In the genomic region with DNA sequence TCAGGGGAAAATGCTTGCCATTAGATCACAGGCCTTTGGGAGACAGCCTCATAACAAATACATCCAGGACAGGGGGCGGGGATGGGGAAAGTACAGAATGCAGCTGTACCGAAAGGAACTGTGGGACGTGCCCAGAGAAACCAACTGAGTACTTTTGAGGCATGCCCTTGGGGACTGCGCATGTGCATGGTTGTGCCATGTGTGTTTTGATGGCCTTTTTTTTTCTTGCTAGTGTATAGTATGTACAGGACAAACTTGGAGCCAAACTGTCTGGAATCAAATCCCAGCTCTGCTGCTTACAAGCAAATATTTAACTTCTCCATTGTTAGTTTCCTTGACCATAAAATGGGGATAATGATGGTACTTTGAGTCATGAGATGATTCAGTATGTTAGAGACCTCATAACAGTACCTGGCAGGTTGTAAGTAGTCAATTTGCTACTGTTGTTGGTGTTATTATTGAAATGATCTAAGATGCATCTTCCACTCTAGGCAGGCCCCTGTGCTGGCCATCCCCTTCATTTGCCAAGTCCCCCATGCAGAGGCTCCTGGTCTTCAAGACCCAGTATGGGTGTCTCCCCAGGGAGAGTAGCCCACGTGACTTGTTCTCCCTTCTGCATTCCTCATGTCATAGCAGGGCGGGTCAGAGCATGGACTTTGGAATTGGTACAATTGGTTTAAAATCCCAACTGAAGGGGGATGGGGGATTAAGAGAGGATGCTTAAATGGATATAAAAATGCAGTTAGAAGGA, we compare ENCODE assay signal across 9 cellular contexts.
DNase-seq lines count a peak whose midpoint lies in the region; ATAC-seq and TF ChIP-seq lines count a peak whose summit lies in the region.
"Had no signal": no experiment of that assay in that cellular context is flagged by ENCODE, and none has a peak within 500 bp of the region (broad histone marks: within the 10 kb centered on the region; RNA-seq: fewer than 3 reads in every experiment).

No MANE protein-coding gene starts in this region.

- DNase-seq in activated naive CD4-positive, alpha-beta T cell treated with anti-CD3 and anti-CD28 coated beads for 36 hours: peak; percentile 17
- DNase-seq in activated naive CD4-positive, alpha-beta T cell treated with anti-CD3 and anti-CD28 coated beads, Interleukin-2, amount 10 ng/mL, durations not matched to agents 7 days and 5 days: no peak
- DNase-seq in fibroblast of peridontal ligament (ENCODE audit: extremely low read depth): peak; percentile 49
- DNase-seq: GF-D8 had no signal

- no peaks in the 10 kb centered on the region for H3K9me3 Mint-ChIP-seq in activated naive CD4-positive, alpha-beta T cell treated with anti-CD3 and anti-CD28 coated beads for 36 hours
- H3K9me3 Mint-ChIP-seq in activated naive CD4-positive, alpha-beta T cell treated with anti-CD3 and anti-CD28 coated beads, Interleukin-2, amount 10 ng/mL, durations not matched to agents 7 days and 5 days: no peaks in the 10 kb centered on the region
- H3K9me3 Mint-ChIP-seq in stimulated activated naive CD8-positive, alpha-beta T cell treated with anti-CD3 and anti-CD28 coated beads, Interleukin-15, Interleukin-2, amounts not matched to agents 100 ng/mL and 50 ng/mL, for 24 hours: no peaks in the 10 kb centered on the region

- H4K20me1 ChIP-seq in OCI-LY3 (ENCODE audit: insufficient read depth, low read length): peaks cover 30% of the 10 kb centered on the region

- CTCF ChIA-PET in activated naive CD4-positive, alpha-beta T cell treated with anti-CD3 and anti-CD28 coated beads for 36 hours (lab: Charles Lee): no interaction called here
- CTCF ChIA-PET in activated naive CD4-positive, alpha-beta T cell treated with anti-CD3 and anti-CD28 coated beads, Interleukin-2, amount 10 ng/mL, durations not matched to agents 7 days and 5 days (lab: Charles Lee): interaction anchor here (1.1 kb wide), 1 partner anchor 289 kb away, joined by 3 read pairs; no protein-coding TSS in a partner anchor

- no peak overlapping the region for H3K27ac Mint-ChIP-seq in activated naive CD4-positive, alpha-beta T cell treated with anti-CD3 and anti-CD28 coated beads for 36 hours
- H3K27ac Mint-ChIP-seq in activated naive CD4-positive, alpha-beta T cell treated with anti-CD3 and anti-CD28 coated beads, Interleukin-2, amount 10 ng/mL, durations not matched to agents 7 days and 5 days: no peak overlapping the region
- H3K27ac Mint-ChIP-seq in stimulated activated naive CD8-positive, alpha-beta T cell treated with anti-CD3 and anti-CD28 coated beads, Interleukin-15, Interleukin-2, amounts not matched to agents 100 ng/mL and 50 ng/mL, for 24 hours: peak overlapping the region; percentile 10

- ATAC-seq in GM21825 (IDR thresholded peaks at IDR 0.05; ENCODE audit: unreplicated experiment) (no peak), GM21526 (IDR thresholded peaks at IDR 0.05; ENCODE audit: low FRiP score, unreplicated experiment) (no peak), GM21529 (IDR thresholded peaks at IDR 0.05; ENCODE audit: unreplicated experiment) (no peak)

- H3K27me3 Mint-ChIP-seq in activated naive CD4-positive, alpha-beta T cell treated with anti-CD3 and anti-CD28 coated beads for 36 hours (ENCODE audit: low read depth): no peaks in the 10 kb centered on the region
- H3K27me3 Mint-ChIP-seq in activated naive CD4-positive, alpha-beta T cell treated with anti-CD3 and anti-CD28 coated beads, Interleukin-2, amount 10 ng/mL, durations not matched to agents 7 days and 5 days: no peaks in the 10 kb centered on the region
- H3K27me3 Mint-ChIP-seq in stimulated activated naive CD8-positive, alpha-beta T cell treated with anti-CD3 and anti-CD28 coated beads, Interleukin-15, Interleukin-2, amounts not matched to agents 100 ng/mL and 50 ng/mL, for 24 hours: no peaks in the 10 kb centered on the region

- no peak overlapping the region for H3K9ac ChIP-seq in OCI-LY3 (ENCODE audit: low read length)

- H3K36me3 Mint-ChIP-seq in activated naive CD4-positive, alpha-beta T cell treated with anti-CD3 and anti-CD28 coated beads for 36 hours (ENCODE audit: low read depth): no peaks in the 10 kb centered on the region
- peaks cover 16% of the 10 kb centered on the region for H3K36me3 Mint-ChIP-seq in activated naive CD4-positive, alpha-beta T cell treated with anti-CD3 and anti-CD28 coated beads, Interleukin-2, amount 10 ng/mL, durations not matched to agents 7 days and 5 days
- no peaks in the 10 kb centered on the region for H3K36me3 Mint-ChIP-seq in stimulated activated naive CD8-positive, alpha-beta T cell treated with anti-CD3 and anti-CD28 coated beads, Interleukin-15, Interleukin-2, amounts not matched to agents 100 ng/mL and 50 ng/mL, for 24 hours (ENCODE audit: low read depth)

- no peak overlapping the region for H3K4me3 ChIP-seq in OCI-LY3 (ENCODE audit: low read length)

- no peak overlapping the region for H2AFZ ChIP-seq in OCI-LY3 (ENCODE audit: low read depth, low read length)

- H3K4me2 ChIP-seq in OCI-LY3 (ENCODE audit: low read length): 0 out of 2 replicates have a peak overlapping the region, but pooled peaks have one; percentile 2

- no peak overlapping the region for H3K27ac ChIP-seq in OCI-LY3 (ENCODE audit: low read length)

- H3K4me1 ChIP-seq in OCI-LY3 (ENCODE audit: low read length): peaks cover 28% of the 10 kb centered on the region

- no peak for TF ChIP-seq CTCF in OCI-LY3 (IDR thresholded peaks at IDR 0.05; ENCODE audit: low read depth, low read length)

- H3K79me2 ChIP-seq in OCI-LY3 (ENCODE audit: low read length): peaks cover 41% of the 10 kb centered on the region

- H3K4me3 Mint-ChIP-seq in activated naive CD4-positive, alpha-beta T cell treated with anti-CD3 and anti-CD28 coated beads for 36 hours: no peak overlapping the region
- H3K4me3 Mint-ChIP-seq in activated naive CD4-positive, alpha-beta T cell treated with anti-CD3 and anti-CD28 coated beads, Interleukin-2, amount 10 ng/mL, durations not matched to agents 7 days and 5 days: no peak overlapping the region
- peak overlapping the region; percentile 4 for H3K4me3 Mint-ChIP-seq in stimulated activated naive CD8-positive, alpha-beta T cell treated with anti-CD3 and anti-CD28 coated beads, Interleukin-15, Interleukin-2, amounts not matched to agents 100 ng/mL and 50 ng/mL, for 24 hours

- H3K27me3 ChIP-seq in OCI-LY3 (ENCODE audit: low read depth, low read length): no peaks in the 10 kb centered on the region

- intact Hi-C loops in activated naive CD4-positive, alpha-beta T cell treated with anti-CD3 and anti-CD28 coated beads for 36 hours (cut with micrococcal nuclease): no loop called here

- no peaks in the 10 kb centered on the region for H3K9me3 ChIP-seq in OCI-LY3 (ENCODE audit: insufficient read depth, low read length)

- peaks cover 39% of the 10 kb centered on the region for H3K4me1 Mint-ChIP-seq in activated naive CD4-positive, alpha-beta T cell treated with anti-CD3 and anti-CD28 coated beads for 36 hours (ENCODE audit: low read depth)
- H3K4me1 Mint-ChIP-seq in activated naive CD4-positive, alpha-beta T cell treated with anti-CD3 and anti-CD28 coated beads, Interleukin-2, amount 10 ng/mL, durations not matched to agents 7 days and 5 days: peaks cover 58% of the 10 kb centered on the region
- H3K4me1 Mint-ChIP-seq in stimulated activated naive CD8-positive, alpha-beta T cell treated with anti-CD3 and anti-CD28 coated beads, Interleukin-15, Interleukin-2, amounts not matched to agents 100 ng/mL and 50 ng/mL, for 24 hours (ENCODE audit: low read depth): peaks cover 62% of the 10 kb centered on the region

- H3K36me3 ChIP-seq in OCI-LY3 (replicated peaks; ENCODE audit: low read depth, low read length): peaks cover 4% of the 10 kb centered on the region
